Comparison of ENCODE assay signal across 19 cellular contexts in the genomic region with DNA sequence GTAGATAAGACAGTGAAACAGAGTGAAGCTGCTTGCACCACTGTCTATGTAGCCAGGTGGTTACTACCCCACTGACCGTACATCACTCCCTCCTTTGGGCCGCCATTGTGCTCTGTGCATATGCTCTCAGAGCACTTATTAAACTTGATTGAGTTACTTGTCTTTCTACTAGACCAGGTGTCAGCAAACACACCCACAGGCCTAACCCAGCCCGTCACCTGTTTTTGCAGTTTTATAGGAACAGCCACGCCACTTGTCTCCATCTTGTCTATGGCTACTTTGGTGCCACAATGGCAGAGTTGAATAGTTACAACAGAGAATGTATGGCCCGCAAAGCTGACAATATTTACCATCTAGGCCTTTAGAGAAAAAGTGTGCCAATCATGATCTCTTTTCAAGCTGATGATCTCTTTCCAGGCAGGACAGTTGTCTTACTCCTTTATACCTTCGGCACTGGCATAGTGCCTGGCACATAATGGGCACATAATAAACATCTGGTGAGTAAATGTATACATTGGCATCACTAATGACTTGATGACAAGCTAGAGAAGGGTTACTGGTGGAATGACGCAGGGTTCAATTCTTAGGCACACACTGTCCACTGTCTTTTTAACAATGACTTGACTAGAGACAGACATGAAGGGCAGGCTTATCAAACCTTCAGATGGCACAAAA.
"Had no signal": no experiment of that assay in that cellular context is flagged by ENCODE, and none has a peak within 500 bp of the region (broad histone marks: within the 10 kb centered on the region; RNA-seq: fewer than 3 reads in every experiment).

No MANE protein-coding gene starts in this region.

- H3K27ac ChIP-seq: brain microvascular endothelial cell, lower lobe of right lung, pancreas, SJSA1, upper lobe of left lung had no signal

- H3K4me3 ChIP-seq: lower lobe of right lung, pancreas, SJSA1, upper lobe of left lung had no signal

- DNase-seq: activated B cell treated with CpG ODN at 0.5 μM for 24 hours; activated CD4-positive, alpha-beta T cell treated with anti-CD3 and anti-CD28 coated beads, Interleukin-2, amount 10 ng/mL, durations not matched to agents 24 days and 14 days; activated CD8-positive, alpha-beta memory T cell treated with anti-CD3 and anti-CD28 coated beads, Interleukin-2, amount 50 U/mL, for 4 hours; activated CD8-positive, alpha-beta T cell treated with anti-CD3 and anti-CD28 coated beads, Interleukin-2, amount 10 ng/mL, durations not matched to agents 7 days and 5 days; activated gamma-delta T cell treated with Interleukin-2 at 50 U/mL for 16 hours; activated naive CD8-positive, alpha-beta T cell treated with anti-CD3 and anti-CD28 coated beads, Interleukin-2, amount 10 ng/mL, durations not matched to agents 7 days and 5 days; activated T-cell treated with anti-CD3 and anti-CD28 coated beads, Interleukin-2, amount 50 U/mL, for 48 hours; brain microvascular endothelial cell; endodermal cell; erythroblast; kidney glomerular epithelial cell; lower lobe of right lung; naive thymus-derived CD4-positive, alpha-beta T cell; pancreas; stimulated activated CD4-positive, alpha-beta T cell treated with anti-CD3 and anti-CD28 coated beads, Interleukin-2, amount 100 ng/mL, for 48 hours; SW 1271; upper lobe of left lung had no signal

- H3K9me3 ChIP-seq: lower lobe of right lung, pancreas, SJSA1, upper lobe of left lung had no signal

- H3K27me3 ChIP-seq: brain microvascular endothelial cell, pancreas, upper lobe of left lung had no signal

- ATAC-seq: activated CD8-positive, alpha-beta T cell treated with anti-CD3 and anti-CD28 coated beads, Interleukin-2, amount 10 ng/mL, durations not matched to agents 7 days and 5 days; lower lobe of right lung; naive thymus-derived CD4-positive, alpha-beta T cell; pancreas; stimulated activated memory B cell treated with anti-CD40 and anti-IgM and Interleukin-4, amounts not matched to agents 10 μg/mL and 1 μg/mL and 100 μg/mL, for 72 hours had no signal

- H3K36me3 ChIP-seq: brain microvascular endothelial cell, lower lobe of right lung, pancreas, SJSA1, upper lobe of left lung had no signal

- H3K4me1 ChIP-seq: SJSA1 had no signal
